Comparison of ENCODE assay signal across 10 cellular contexts in the genomic region with DNA sequence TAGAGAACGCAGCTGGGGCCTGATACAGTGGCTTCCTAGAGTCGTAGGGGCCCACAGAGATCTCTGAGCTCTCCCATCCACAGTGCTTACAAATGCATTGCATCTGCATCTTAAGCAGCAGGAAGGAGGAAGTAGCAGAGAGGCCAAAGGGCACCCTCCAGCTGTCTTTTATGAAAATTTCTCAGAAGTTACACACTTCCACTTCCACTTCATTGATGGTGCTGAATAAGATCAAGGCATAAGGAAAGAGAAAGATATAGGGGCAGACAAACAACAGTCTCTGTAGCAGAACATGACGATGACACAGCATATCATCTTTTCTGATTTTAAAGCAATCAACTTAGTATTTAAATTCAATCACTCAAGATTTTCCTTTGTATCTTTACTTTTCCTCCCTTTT. TPM values are rescaled to one million over a fixed set of nuclear protein-coding genes. Genes with fewer than 3 reads are reported as not detected.
DNase-seq lines count a peak whose midpoint lies in the region; ATAC-seq and TF ChIP-seq lines count a peak whose summit lies in the region.
"Had no signal": no experiment of that assay in that cellular context is flagged by ENCODE, and none has a peak within 500 bp of the region (broad histone marks: within the 10 kb centered on the region; RNA-seq: fewer than 3 reads in every experiment).

No MANE protein-coding gene starts in this region.

- H3K27ac ChIP-seq in mesendoderm (ENCODE audit: low read depth, low read length), result no peak overlapping the region
- no peak overlapping the region for H3K27ac ChIP-seq in RWPE1

- no peaks in the 10 kb centered on the region for H3K4me1 Mint-ChIP-seq in Calu3 (ENCODE audit: low read depth, unreplicated experiment)

- DNase-seq in NOMO-1 treated with DMSO at 0.1 percent for 48 hours (lab: John Stamatoyannopoulos, UW; ENCODE audit: unreplicated experiment), result peak; percentile 84
- no peak for DNase-seq in mesendoderm
- DNase-seq in RWPE1 (ENCODE audit: low spot score), result no peak
- DNase-seq in Calu3, result no peak
- no peak for DNase-seq in activated CD8-positive, alpha-beta memory T cell treated with anti-CD3 and anti-CD28 coated beads, Interleukin-2, amount 50 U/mL, for 4 hours
- DNase-seq: activated CD4-positive, alpha-beta T cell treated with anti-CD3 and anti-CD28 coated beads, Interleukin-2, amount 10 ng/mL, durations not matched to agents 7 days and 5 days; NCI-H187; stimulated activated CD4-positive, alpha-beta T cell treated with anti-CD3 and anti-CD28 coated beads, Interleukin-2, amount 100 ng/mL, for 48 hours had no signal

- H4K8ac ChIP-seq in mesendoderm (ENCODE audit: low read depth, low read length), result no peak overlapping the region

- BruUV-seq in Calu3 (replicated peaks; lab: Mats Ljungman, UMichigan), result no TSS peak

- peak overlapping the region; percentile 30 for H4K5ac ChIP-seq in mesendoderm (ENCODE audit: low read length)

- CTCF ChIA-PET in RWPE1 (lab: Yijun Ruan, JAX) (no interaction called here), Calu3 (lab: Charles Lee) (no interaction called here)

- H3K4ac ChIP-seq in mesendoderm (ENCODE audit: low read depth, low read length), result no peak overlapping the region

- H3K18ac ChIP-seq in mesendoderm (ENCODE audit: low read length), result peak overlapping the region; percentile 28

- peak overlapping the region; percentile 11 for H2BK5ac ChIP-seq in mesendoderm (ENCODE audit: low read length)

- H3K36me3 ChIP-seq in mesendoderm (ENCODE audit: control insufficient read depth, insufficient read depth, low read length), result no peaks in the 10 kb centered on the region

- POLR2A ChIA-PET in RWPE1 (lab: Yijun Ruan, JAX; ENCODE audit: low non-redundant PET), result no interaction called here

- TF ChIP-seq CTCF in RWPE1 (conservative IDR thresholded peaks at IDR 0.05; ENCODE audit: low read depth) (no peak), Calu3 (IDR thresholded peaks at IDR 0.05; ENCODE audit: unreplicated experiment) (no peak)

- H3K4me2 ChIP-seq in mesendoderm (ENCODE audit: low read length), result no peak overlapping the region

- H3K9me3 Mint-ChIP-seq in Calu3 (ENCODE audit: low read depth, unreplicated experiment), result no peaks in the 10 kb centered on the region
- H3K9me3 Mint-ChIP-seq: activated CD4-positive, alpha-beta T cell treated with anti-CD3 and anti-CD28 coated beads, Interleukin-2, amount 10 ng/mL, durations not matched to agents 7 days and 5 days had no signal

- H3K27me3 ChIP-seq in mesendoderm (ENCODE audit: insufficient read depth, low read length, poor library complexity), result no peaks in the 10 kb centered on the region

- H3K27me3 Mint-ChIP-seq in Calu3 (ENCODE audit: unreplicated experiment), result peaks cover 6% of the 10 kb centered on the region

- intact Hi-C loops in Calu3 (cut with micrococcal nuclease; ENCODE audit: unreplicated experiment), result no loop called here

- H3K56ac ChIP-seq in mesendoderm (ENCODE audit: low read length), result no peak overlapping the region

- H3K4me3 Mint-ChIP-seq in Calu3 (ENCODE audit: low read depth, unreplicated experiment), result no peak overlapping the region
- H3K4me3 Mint-ChIP-seq: activated CD4-positive, alpha-beta T cell treated with anti-CD3 and anti-CD28 coated beads, Interleukin-2, amount 10 ng/mL, durations not matched to agents 7 days and 5 days had no signal

- no peak overlapping the region for H3K9ac ChIP-seq in mesendoderm (ENCODE audit: low read length)

- H2AK5ac ChIP-seq in mesendoderm (ENCODE audit: low read length), result no peak overlapping the region

- no peak overlapping the region for H2BK15ac ChIP-seq in mesendoderm (replicated peaks; ENCODE audit: low read depth)

- no CpG with 5 or more reads among the region's 3 CpGs for WGBS in mesendoderm (ENCODE audit: extremely low coverage, insufficient coverage, low lambda C conversion rate)

- no peaks in the 10 kb centered on the region for H3K4me1 ChIP-seq in mesendoderm (ENCODE audit: control insufficient read depth, low read depth, low read length)

- no peak overlapping the region for H3K4me3 ChIP-seq in mesendoderm (ENCODE audit: low read length)

- no peak overlapping the region for H2BK120ac ChIP-seq in mesendoderm (ENCODE audit: low read depth, low read length)

- ATAC-seq in GM19023 (IDR thresholded peaks at IDR 0.05; ENCODE audit: unreplicated experiment) (peak; percentile 94), HG02759 (IDR thresholded peaks at IDR 0.05; ENCODE audit: unreplicated experiment) (peak; percentile 91)

- no peaks in the 10 kb centered on the region for H3K79me2 ChIP-seq in mesendoderm (ENCODE audit: control insufficient read depth, insufficient read depth, low read length)

- H3K79me1 ChIP-seq in mesendoderm (ENCODE audit: low read length), result no peaks in the 10 kb centered on the region

- no peak overlapping the region for H3K27ac Mint-ChIP-seq in Calu3 (ENCODE audit: unreplicated experiment)
- H3K27ac Mint-ChIP-seq: activated CD4-positive, alpha-beta T cell treated with anti-CD3 and anti-CD28 coated beads, Interleukin-2, amount 10 ng/mL, durations not matched to agents 7 days and 5 days had no signal

- no peaks in the 10 kb centered on the region for H3K36me3 Mint-ChIP-seq in Calu3 (ENCODE audit: insufficient read depth, unreplicated experiment)

- no peak overlapping the region for H3K23ac ChIP-seq in mesendoderm (ENCODE audit: low read length)

RNA-seq across cellular contexts. Expression of gene ABCC9, which starts 51.6 kb away (rescaled TPM):
- 0.20 TPM for polyA plus RNA-seq in mesendoderm (2013, experiment 1 of 2)
- 0.14 TPM for polyA plus RNA-seq in mesendoderm (2013, experiment 2 of 2)
- 0.05 TPM in 1 of 2 replicates, not detected in the other for total RNA-seq in Calu3 (2022)
- total RNA-seq: activated CD4-positive, alpha-beta T cell treated with anti-CD3 and anti-CD28 coated beads, Interleukin-2, amount 10 ng/mL, durations not matched to agents 7 days and 5 days had no signal

RNA-seq across cellular contexts. Expression of gene CMAS, which starts 53.2 kb away (rescaled TPM):
- polyA plus RNA-seq in mesendoderm (2013, experiment 1 of 2), result 41.9 TPM
- polyA plus RNA-seq in mesendoderm (2013, experiment 2 of 2), result 41.2 TPM
- 35.6 and 40.1 TPM in 2 replicates for total RNA-seq in Calu3 (2022)
